Comparison of ENCODE assay signal across 9 cellular contexts in the genomic region with DNA sequence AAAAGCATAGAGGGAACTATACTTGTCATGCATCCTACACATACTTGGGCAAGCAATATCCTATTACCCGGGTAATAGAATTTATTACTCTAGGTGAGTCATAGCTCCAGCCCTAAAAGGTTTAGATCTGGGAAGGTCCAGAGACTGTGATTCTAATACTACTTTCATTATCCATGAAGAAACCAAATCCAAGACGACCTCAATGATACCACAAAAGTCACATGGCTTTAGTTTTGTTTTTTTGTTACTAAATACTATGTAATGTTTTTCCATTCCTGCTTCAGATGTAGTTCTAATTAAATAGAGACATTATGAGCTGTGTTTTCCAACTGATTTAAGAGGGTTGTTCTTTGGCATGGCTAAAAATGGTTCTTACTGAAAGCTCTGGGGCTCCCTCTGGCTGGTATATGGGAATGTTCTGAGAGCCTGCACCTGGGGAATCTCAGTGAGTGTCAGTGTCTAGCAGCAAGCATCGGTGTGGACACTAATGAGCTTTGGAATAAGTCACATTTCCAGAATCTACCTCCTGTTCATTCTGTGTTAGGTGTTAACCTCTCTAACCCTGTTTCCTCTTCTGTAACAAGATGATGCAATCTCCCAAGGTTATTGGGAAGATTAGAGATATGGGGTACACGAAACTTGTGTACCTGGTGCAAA. TPM values are rescaled to one million over a fixed set of nuclear protein-coding genes. Genes with fewer than 3 reads are reported as not detected.
DNase-seq lines count a peak whose midpoint lies in the region; ATAC-seq and TF ChIP-seq lines count a peak whose summit lies in the region.
"Had no signal": no experiment of that assay in that cellular context is flagged by ENCODE, and none has a peak within 500 bp of the region (broad histone marks: within the 10 kb centered on the region; RNA-seq: fewer than 3 reads in every experiment).

No MANE protein-coding gene starts in this region.

- intact Hi-C loops in breast epithelium (cut with DNase I; ENCODE audit: low total_unique reads) = no loop called here

- H3K9me3 ChIP-seq in breast epithelium = no peaks in the 10 kb centered on the region

- DNase-seq in HFF-Myc (ENCODE audit: extremely low read depth, low read depth) (no peak), breast epithelium (ENCODE audit: low spot score in 2 of 2) (peak in 1 of 2 donors; percentile 44), left kidney (ENCODE audit: low read depth, low spot score) (peak; percentile 60), NCI-H1694 (lab: John Stamatoyannopoulos, UW) (no peak), NCI-H2227 (lab: John Stamatoyannopoulos, UW; ENCODE audit: unreplicated experiment) (no peak), COLO829 (ENCODE audit: low spot score) (no peak)
- DNase-seq: NCI-H187 had no signal

- peak; percentile 41 for TF ChIP-seq CTCF in 22Rv1 (IDR thresholded peaks at IDR 0.05)
- peak; percentile 60 for TF ChIP-seq CTCF in HFF-Myc (IDR thresholded peaks at IDR 0.05; ENCODE audit: low read depth, low read length, missing control alignments)
- TF ChIP-seq CTCF in breast epithelium (IDR thresholded peaks at IDR 0.05) = peak in 2 of 3 donors; percentile 62 to 68

- no peak overlapping the region for H3K4me3 ChIP-seq in HFF-Myc (replicated peaks; ENCODE audit: low read depth, low read length)
- H3K4me3 ChIP-seq in breast epithelium = no peak overlapping the region

- no peaks in the 10 kb centered on the region for H3K36me3 ChIP-seq in breast epithelium

- H3K4me1 ChIP-seq in breast epithelium = peaks cover 0 to 22% of the 10 kb centered on the region in 2 donors

- H3K27me3 ChIP-seq in breast epithelium = no peaks in the 10 kb centered on the region

- no peak for ATAC-seq in GM18907 (IDR thresholded peaks at IDR 0.05; ENCODE audit: unreplicated experiment)

- no peak for TF ChIP-seq POLR2A in breast epithelium (IDR thresholded peaks at IDR 0.05)

- H3K27ac ChIP-seq in 22Rv1 (no peak overlapping the region), breast epithelium (peak overlapping the region; percentile 22 to 50)

RNA-seq across cellular contexts. Expression of a gene that starts 20.5 kb away (rescaled TPM):
- total RNA-seq in breast epithelium = 1 to 10 TPM; 1.9 to 5.9 (median 2.3) TPM

RNA-seq across cellular contexts. Expression of a gene that starts 23.8 kb away (rescaled TPM):
- 100 to 1,000 TPM; 127 to 206 (median 136) TPM for total RNA-seq in breast epithelium
